8 cellular contexts compared by ENCODE assay signal in genomic region chr1:54764922-54765561, GRCh38. TPM values are rescaled to one million over a fixed set of nuclear protein-coding genes. Genes with fewer than 3 reads are reported as not detected.
DNase-seq lines count a peak whose midpoint lies in the region; ATAC-seq and TF ChIP-seq lines count a peak whose summit lies in the region.

No MANE protein-coding gene starts in this region.

- ATAC-seq in GM21447 (IDR thresholded peaks at IDR 0.05; ENCODE audit: unreplicated experiment) (peak; percentile 11), IMR-90 (ENCODE audit: low read depth) (peak; percentile 3)

- no peak overlapping the region for H3K56ac ChIP-seq in IMR-90 (ENCODE audit: extremely low read depth, insufficient read depth, low read length)

- no peaks in the 10 kb centered on the region for H3K36me3 ChIP-seq in BJ (ENCODE audit: control insufficient read depth, insufficient read depth, low read length)
- H3K36me3 ChIP-seq in IMR-90 (ENCODE audit: control insufficient read depth, insufficient read depth, low read length) = no peaks in the 10 kb centered on the region
- H3K36me3 ChIP-seq in effector memory CD4-positive, alpha-beta T cell (ENCODE audit: control insufficient read depth, insufficient read depth, low read length) = no peaks in the 10 kb centered on the region
- no peaks in the 10 kb centered on the region for H3K36me3 ChIP-seq in neuronal stem cell (replicated peaks in 1 of 2; ENCODE audit: control insufficient read depth in 2 of 2, insufficient read depth in 2 of 2, low read length in 2 of 2)

- intact Hi-C loops in IMR-90 (cut with micrococcal nuclease) = loop anchor here (1.0 kb wide), 1 partner anchor 49 kb away; no protein-coding TSS in a partner anchor

- no peak overlapping the region for H3K18ac ChIP-seq in IMR-90 (ENCODE audit: low read depth, low read length)
- no peak overlapping the region for H3K18ac ChIP-seq in neuronal stem cell (ENCODE audit: low read length)

- H3K27me3 ChIP-seq in BJ (ENCODE audit: control insufficient read depth, insufficient read depth, low read length) (no peaks in the 10 kb centered on the region; the same call in 1 of the 2 replicates), IMR-90 (ENCODE audit: control insufficient read depth, insufficient read depth, low read length) (peaks cover 3% of the 10 kb centered on the region; the same call in 1 of the 2 replicates), neuronal stem cell (ENCODE audit: control insufficient read depth in 3 of 3, insufficient read depth in 3 of 3, low read depth in 1 of 3, low read length in 3 of 3) (peaks cover 0 to 4% (median 0%) of the 10 kb centered on the region in 3 experiments)
- no peaks in the 10 kb centered on the region for H3K27me3 ChIP-seq in effector memory CD4-positive, alpha-beta T cell (replicated peaks; ENCODE audit: control insufficient read depth, insufficient read depth, low read length, poor library complexity, severe bottlenecking)

- H3K27ac ChIP-seq in IMR-90 (ENCODE audit: insufficient read depth, low read length) = no peak overlapping the region
- peak overlapping the region; percentile 63 for H3K27ac ChIP-seq in effector memory CD4-positive, alpha-beta T cell (ENCODE audit: insufficient read depth, low read length, poor library complexity, severe bottlenecking)
- no peak overlapping the region for H3K27ac ChIP-seq in neuronal stem cell (replicated peaks; ENCODE audit: low read length)

- BruUV-seq in IMR-90 (replicated peaks; lab: Mats Ljungman, UMichigan) = no TSS peak

- H2BK20ac ChIP-seq in IMR-90 (ENCODE audit: low read depth, low read length) = no peak overlapping the region

- H3K79me1 ChIP-seq in IMR-90 (ENCODE audit: low read depth in 1 of 2, low read length in 2 of 2) = peaks cover 20 to 32% of the 10 kb centered on the region in 2 experiments
- peaks cover 2% of the 10 kb centered on the region for H3K79me1 ChIP-seq in neuronal stem cell (ENCODE audit: low read depth, low read length)

- POLR2A ChIA-PET in BJ (lab: Charles Lee) (no interaction called here), IMR-90 (lab: Charles Lee; ENCODE audit: unreplicated experiment) (no interaction called here)

- H2AK5ac ChIP-seq in IMR-90 (ENCODE audit: low read depth, low read length) = no peak overlapping the region
- H2AK5ac ChIP-seq in neuronal stem cell (ENCODE audit: low read depth, low read length) = no peak overlapping the region

- H4K20me1 ChIP-seq in IMR-90 (ENCODE audit: insufficient read depth, low read length) = no peaks in the 10 kb centered on the region; the same call in 1 of the 2 replicates

- H2BK5ac ChIP-seq in IMR-90 (ENCODE audit: low read depth, low read length, poor library complexity, severe bottlenecking) (peak overlapping the region; percentile 3), neuronal stem cell (ENCODE audit: low read length) (no peak overlapping the region)

- H3K9me1 ChIP-seq in IMR-90 (ENCODE audit: insufficient read depth, low read length) = no peaks in the 10 kb centered on the region; the same call in 1 of the 2 replicates

- H3K23ac ChIP-seq in IMR-90 (ENCODE audit: low read depth, low read length) (no peak overlapping the region), neuronal stem cell (ENCODE audit: low read depth, low read length, poor library complexity) (no peak overlapping the region)

- H3K9ac ChIP-seq in IMR-90 (ENCODE audit: low read depth, low read length) (peak overlapping the region; percentile 54; the same call in 1 of the 2 replicates), neuronal stem cell (ENCODE audit: low read depth, low read length, poor library complexity) (no peak overlapping the region)

- CTCF ChIA-PET in BJ (lab: Yijun Ruan, JAX) = no interaction called here
- CTCF ChIA-PET in IMR-90 (lab: Yijun Ruan, JAX) = no interaction called here

- H3K4me3 ChIP-seq in BJ (ENCODE audit: low read depth, low read length) (peak overlapping the region; percentile 47), IMR-90 (ENCODE audit: insufficient read depth, low read depth, low read length) (peak overlapping the region; percentile 43; the same call in 1 of the 2 replicates), neuronal stem cell (ENCODE audit: low read length in 2 of 2) (peak overlapping the region; percentile 41 to 82)
- peak overlapping the region; percentile 76 for H3K4me3 ChIP-seq in effector memory CD4-positive, alpha-beta T cell (ENCODE audit: insufficient read depth, low read depth, low read length, poor library complexity, severe bottlenecking)

- in situ Hi-C loops in IMR-90 (cut with MboI; ENCODE audit: low sequenced_read_pairs) = no loop called here

- H2BK15ac ChIP-seq in IMR-90 (ENCODE audit: low read depth, low read length) = no peak overlapping the region
- no peak overlapping the region for H2BK15ac ChIP-seq in neuronal stem cell (ENCODE audit: low read length)

- no peak overlapping the region for H2BK12ac ChIP-seq in neuronal stem cell (ENCODE audit: low read length)

- H2AK9ac ChIP-seq in IMR-90 (replicated peaks; ENCODE audit: low read depth, low read length, poor library complexity) = no peak overlapping the region

- DNase-seq in BJ (ENCODE audit: low read depth) (no peak), IMR-90 (no peak), neuronal stem cell (ENCODE audit: low spot score) (no peak), cerebellar nuclear complex (lab: John Stamatoyannopoulos, UW) (no peak), HUDEP-2 (lab: John Stamatoyannopoulos, UW; ENCODE audit: unreplicated experiment in 76 of 76) (no peak)
- no peak for DNase-seq in effector memory CD4-positive, alpha-beta T cell
- DNase-seq in activated effector memory CD4-positive, alpha-beta T cell treated with anti-CD3 and anti-CD28 coated beads, Interleukin-2, amount 50 U/mL, for 16 hours = no peak

- H3K4ac ChIP-seq in IMR-90 (ENCODE audit: low read depth, low read length) (no peak overlapping the region), neuronal stem cell (ENCODE audit: low read length) (no peak overlapping the region)

- no CpG with 5 or more reads among the region's 13 CpGs for WGBS in IMR-90 (ENCODE audit: extremely low coverage in 2 of 2, insufficient read length in 1 of 2), 2 experiments
- WGBS in neuronal stem cell (ENCODE audit: extremely low coverage in 2 of 2, insufficient read length in 2 of 2, insufficient replicate concordance in 1 of 2), 2 donors = no CpG with 5 or more reads among the region's 13 CpGs

- H3K9me3 ChIP-seq in IMR-90 (ENCODE audit: control insufficient read depth, insufficient read depth, low read length) (no peaks in the 10 kb centered on the region), neuronal stem cell (replicated peaks in 1 of 2; ENCODE audit: control insufficient read depth in 2 of 2, insufficient read depth in 1 of 2, low read depth in 1 of 2, low read length in 2 of 2) (no peaks in the 10 kb centered on the region)
- H3K9me3 ChIP-seq in effector memory CD4-positive, alpha-beta T cell (ENCODE audit: control insufficient read depth, low read length) = no peaks in the 10 kb centered on the region

- dilution Hi-C loops in IMR-90 (cut with HindIII; ENCODE audit: low sequenced_read_pairs, unreplicated experiment) = no loop called here

- no peak overlapping the region for H2BK120ac ChIP-seq in IMR-90 (ENCODE audit: low read depth, low read length)
- no peak overlapping the region for H2BK120ac ChIP-seq in neuronal stem cell (ENCODE audit: low read depth, low read length)

- no peak for TF ChIP-seq POLR2A in IMR-90 (IDR thresholded peaks at IDR 0.05; ENCODE audit: low read depth, low read length)

- no peaks in the 10 kb centered on the region for H3K4me1 ChIP-seq in IMR-90 (ENCODE audit: control insufficient read depth, insufficient read depth, low read length)
- H3K4me1 ChIP-seq in effector memory CD4-positive, alpha-beta T cell (ENCODE audit: control insufficient read depth, insufficient read depth, low read length, poor library complexity, severe bottlenecking) = peaks cover 10% of the 10 kb centered on the region
- peaks cover 1 to 2% of the 10 kb centered on the region in 2 donors for H3K4me1 ChIP-seq in neuronal stem cell (ENCODE audit: control insufficient read depth in 2 of 2, insufficient read depth in 1 of 2, low read depth in 1 of 2, low read length in 2 of 2)

- H3K4me2 ChIP-seq in IMR-90 (ENCODE audit: low read depth, low read length) (peak overlapping the region; percentile 68), neuronal stem cell (ENCODE audit: insufficient read depth, low read length, poor library complexity, severe bottlenecking) (peak overlapping the region; percentile 29)

- H4K8ac ChIP-seq in IMR-90 (ENCODE audit: low read depth in 2 of 2, low read length in 2 of 2) (peak overlapping the region; percentile 62 to 78), neuronal stem cell (ENCODE audit: low read depth, low read length) (no peak overlapping the region)

- H4K91ac ChIP-seq in IMR-90 (ENCODE audit: insufficient read depth, low read depth, low read length) (no peak overlapping the region), neuronal stem cell (ENCODE audit: low read depth, low read length, poor library complexity) (no peak overlapping the region)

- no peak for TF ChIP-seq CTCF in BJ (IDR thresholded peaks at IDR 0.05; ENCODE audit: insufficient read depth, low read depth, low read length)
- TF ChIP-seq CTCF in IMR-90 (conservative IDR thresholded peaks at IDR 0.05; ENCODE audit: low read depth, low read length) = no peak

- no peak for TF ChIP-seq RAD21 in IMR-90 (IDR thresholded peaks at IDR 0.05; ENCODE audit: low read length)

- H2AFZ ChIP-seq in IMR-90 (replicated peaks; ENCODE audit: low read length, poor library complexity) = peak overlapping the region; percentile 81
- H2AFZ ChIP-seq in neuronal stem cell (ENCODE audit: low read length) = peak overlapping the region; percentile 72

- H3K14ac ChIP-seq in IMR-90 (replicated peaks; ENCODE audit: low read depth, low read length) (peak overlapping the region; percentile 42; the same call in 1 of the 2 replicates), neuronal stem cell (ENCODE audit: low read length) (no peak overlapping the region)

- peak overlapping the region; percentile 42; the same call in 1 of the 2 replicates for H4K5ac ChIP-seq in IMR-90 (ENCODE audit: low read depth, low read length)

RNA-seq across cellular contexts. Expression of gene PARS2, which starts 0.7 kb away (rescaled TPM):
- 3.7 and 3.9 TPM in 2 replicates for polyA plus RNA-seq in BJ (2011; rRNA removed)
- 5.4 and 6.7 TPM in 2 replicates for polyA minus RNA-seq in BJ (2011; rRNA and poly(A)+ RNA removed)
- 6.1 and 6.3 TPM in 2 replicates for total RNA-seq in IMR-90 (2012; rRNA removed)
- polyA plus RNA-seq in IMR-90 (2012; rRNA removed) = 2.9 and 3.4 TPM in 2 replicates
- polyA plus RNA-seq in IMR-90 (2012; cell fraction: cytosol; rRNA removed) = 2.4 and 2.5 TPM in 2 replicates
- polyA plus RNA-seq in IMR-90 (2012; cell fraction: nucleus; rRNA removed; ENCODE audit: low replicate concordance) = 0.87 and 0.99 TPM in 2 replicates
- 6.1 TPM for polyA plus RNA-seq in neuronal stem cell (2013, experiment 1 of 2)
- 5.7 TPM for polyA plus RNA-seq in neuronal stem cell (2013, experiment 2 of 2)

RNA-seq across cellular contexts. Expression of gene TTC22, which starts 36.1 kb away (rescaled TPM):
- not detected in 2 replicates for polyA plus RNA-seq in BJ (2011; rRNA removed)
- polyA minus RNA-seq in BJ (2011; rRNA and poly(A)+ RNA removed) = not detected in 2 replicates
- not detected in 2 replicates for total RNA-seq in IMR-90 (2012; rRNA removed)
- polyA plus RNA-seq in IMR-90 (2012; rRNA removed) = not detected in 2 replicates
- polyA plus RNA-seq in IMR-90 (2012; cell fraction: cytosol; rRNA removed) = not detected in 2 replicates
- not detected in 2 replicates for polyA plus RNA-seq in IMR-90 (2012; cell fraction: nucleus; rRNA removed; ENCODE audit: low replicate concordance)
- 0.07 TPM for polyA plus RNA-seq in neuronal stem cell (2013, experiment 1 of 2)
- polyA plus RNA-seq in neuronal stem cell (2013, experiment 2 of 2) = 0.06 TPM

RNA-seq across cellular contexts. Expression of gene TTC4, which starts 49.4 kb away (rescaled TPM):
- polyA plus RNA-seq in BJ (2011; rRNA removed) (20.5 and 23.2 TPM in 2 replicates), IMR-90 (2012; rRNA removed) (18.0 and 21.6 TPM in 2 replicates)
- polyA minus RNA-seq in BJ (2011; rRNA and poly(A)+ RNA removed) = 12.8 and 18.5 TPM in 2 replicates
- 27.1 and 35.3 TPM in 2 replicates for total RNA-seq in IMR-90 (2012; rRNA removed)
- polyA plus RNA-seq in IMR-90 (2012; cell fraction: cytosol; rRNA removed) = 5.4 and 11.6 TPM in 2 replicates
- polyA plus RNA-seq in IMR-90 (2012; cell fraction: nucleus; rRNA removed; ENCODE audit: low replicate concordance) = 16.5 and 28.1 TPM in 2 replicates
- polyA plus RNA-seq in neuronal stem cell (2013, experiment 1 of 2) = 23.9 TPM
- polyA plus RNA-seq in neuronal stem cell (2013, experiment 2 of 2) = 24.2 TPM
